8 cellular contexts compared by ENCODE assay signal in genomic region chr19:15101479-15102082, GRCh38. TPM values are rescaled to one million over a fixed set of nuclear protein-coding genes. Genes with fewer than 3 reads are reported as not detected.
DNase-seq lines count a peak whose midpoint lies in the region; ATAC-seq and TF ChIP-seq lines count a peak whose summit lies in the region.

No MANE protein-coding gene starts in this region.

- CTCF ChIA-PET in mammary epithelial cell (lab: Charles Lee; ENCODE audit: low non-redundant PET): interaction anchor here (0.5 to 1.1 kb wide), 6 partner anchors 9 to 455 kb away, joined by 3 to 40 read pairs (median 12); no protein-coding TSS in a partner anchor

- H3K27ac ChIP-seq in GM23248 (no peak overlapping the region), mammary epithelial cell (ENCODE audit: insufficient read depth, low read depth, low read length) (no peak overlapping the region), lower lobe of right lung (peak overlapping the region; percentile 31), tibial artery (no peak overlapping the region)

- H3K9me3 ChIP-seq in GM23248 (ENCODE audit: low read depth): no peaks in the 10 kb centered on the region
- no peaks in the 10 kb centered on the region for H3K9me3 ChIP-seq in mammary epithelial cell (replicated peaks; ENCODE audit: insufficient read depth, low read length)
- H3K9me3 ChIP-seq in lower lobe of right lung: peaks cover 5% of the 10 kb centered on the region
- H3K9me3 ChIP-seq in tibial artery: peaks cover 6 to 14% (median 7%) of the 10 kb centered on the region in 3 donors

- no peaks in the 10 kb centered on the region for H4K20me1 ChIP-seq in GM23248 (ENCODE audit: insufficient read depth)
- no peaks in the 10 kb centered on the region for H4K20me1 ChIP-seq in mammary epithelial cell (ENCODE audit: insufficient read depth, low read length)

- H3K36me3 ChIP-seq in GM23248 (ENCODE audit: low read depth) (no peaks in the 10 kb centered on the region), mammary epithelial cell (ENCODE audit: insufficient read depth, low read length) (no peaks in the 10 kb centered on the region), lower lobe of right lung (no peaks in the 10 kb centered on the region), tibial artery (no peaks in the 10 kb centered on the region)

- peak; percentile 68 to 80 for ATAC-seq in lower lobe of right lung

- H3K4me1 Mint-ChIP-seq in T-helper 2 cell treated with Interferon-gamma antibody and Interleukin-4, amounts not matched to agents 5 μg/mL and 100 μg/mL, for 36 hours (ENCODE audit: low read depth): peaks cover under 1% of the 10 kb centered on the region

- H3F3A ChIP-seq in GM23248 (ENCODE audit: insufficient read depth): no peaks in the 10 kb centered on the region

- H3K4me3 Mint-ChIP-seq in T-helper 2 cell treated with Interferon-gamma antibody and Interleukin-4, amounts not matched to agents 5 μg/mL and 100 μg/mL, for 36 hours: no peak overlapping the region

- intact Hi-C loops in mammary epithelial cell (cut with micrococcal nuclease) (loop anchor here (1.0 kb wide), 1 partner anchor 49 kb away; no protein-coding TSS in a partner anchor), lower lobe of right lung (cut with DNase I) (no loop called here), tibial artery (cut with DNase I; ENCODE audit: low total_unique reads) (loop anchor here (5.0 kb wide), 1 partner anchor 46 kb away; no protein-coding TSS in a partner anchor)

- no peak overlapping the region for H3K9ac ChIP-seq in GM23248
- no peak overlapping the region for H3K9ac ChIP-seq in mammary epithelial cell (ENCODE audit: insufficient read depth, low read length)

- peaks cover 22% of the 10 kb centered on the region for H3K9me3 Mint-ChIP-seq in T-helper 2 cell treated with Interferon-gamma antibody and Interleukin-4, amounts not matched to agents 5 μg/mL and 100 μg/mL, for 36 hours

- H3K79me2 ChIP-seq in GM23248 (ENCODE audit: insufficient read depth) (0 out of 2 replicates have a peak, but pooled peaks cover under 1% of the 10 kb centered on the region), mammary epithelial cell (ENCODE audit: insufficient read depth, low read length) (peaks cover under 1% of the 10 kb centered on the region)

- dilution Hi-C loops in mammary epithelial cell (cut with HindIII; ENCODE audit: low sequenced_read_pairs): loop anchor here (5.0 kb wide), 1 partner anchor 74 kb away; no protein-coding TSS in a partner anchor

- no TSS peak for BruUV-seq in mammary epithelial cell (replicated peaks; lab: Mats Ljungman, UMichigan)

- H3K4me3 ChIP-seq in GM23248: no peak overlapping the region
- H3K4me3 ChIP-seq in mammary epithelial cell (replicated peaks in 1 of 3; ENCODE audit: insufficient read depth in 1 of 3, low read depth in 2 of 3, low read length in 3 of 3): no peak overlapping the region
- no peak overlapping the region for H3K4me3 ChIP-seq in lower lobe of right lung
- H3K4me3 ChIP-seq in tibial artery: no peak overlapping the region

- H3K4me1 ChIP-seq in GM23248 (ENCODE audit: insufficient read depth) (no peaks in the 10 kb centered on the region), mammary epithelial cell (ENCODE audit: insufficient read depth, low read length) (peaks cover 3% of the 10 kb centered on the region), lower lobe of right lung (peaks cover 2% of the 10 kb centered on the region), tibial artery (peaks cover 0 to 4% (median 0%) of the 10 kb centered on the region in 4 donors)

- H3K27me3 Mint-ChIP-seq in T-helper 2 cell treated with Interferon-gamma antibody and Interleukin-4, amounts not matched to agents 5 μg/mL and 100 μg/mL, for 36 hours (ENCODE audit: low read depth): peaks cover 11% of the 10 kb centered on the region

- TF ChIP-seq CTCF in AG09319 (IDR thresholded peaks at IDR 0.05; ENCODE audit: low read depth, low read length) (peak; percentile 67), mammary epithelial cell (conservative IDR thresholded peaks at IDR 0.05 in 1 of 2, IDR thresholded peaks at IDR 0.05 in 1 of 2; ENCODE audit: extremely low read depth in 1 of 2, insufficient read depth in 1 of 2, low read depth in 1 of 2, low read length in 2 of 2) (peak; percentile 74 to 76), lower lobe of right lung (IDR thresholded peaks at IDR 0.05) (peak; percentile 74), tibial artery (IDR thresholded peaks at IDR 0.05) (peak; percentile 64 to 65)

- H2AFZ ChIP-seq in GM23248 (no peak overlapping the region), mammary epithelial cell (ENCODE audit: low read depth, low read length) (no peak overlapping the region)

- H3K36me3 Mint-ChIP-seq in T-helper 2 cell treated with Interferon-gamma antibody and Interleukin-4, amounts not matched to agents 5 μg/mL and 100 μg/mL, for 36 hours (ENCODE audit: low read depth): no peaks in the 10 kb centered on the region

- DNase-seq in AG09319 (ENCODE audit: extremely low read depth, low read depth) (no peak), GM23248 (peak; percentile 52), mammary epithelial cell (peak; percentile 26), lower lobe of right lung (no peak), tibial artery (no peak), NCI-H187 (lab: John Stamatoyannopoulos, UW) (no peak), COR-L47 (lab: John Stamatoyannopoulos, UW) (no peak)
- DNase-seq in T-helper 2 cell treated with Interferon-gamma antibody and Interleukin-4, amounts not matched to agents 5 μg/mL and 100 μg/mL, for 36 hours (ENCODE audit: low spot score): peak; percentile 21

- H3K27ac Mint-ChIP-seq in T-helper 2 cell treated with Interferon-gamma antibody and Interleukin-4, amounts not matched to agents 5 μg/mL and 100 μg/mL, for 36 hours: no peak overlapping the region

- H3K9me2 ChIP-seq in GM23248 (ENCODE audit: insufficient read depth): no peaks in the 10 kb centered on the region

- in situ Hi-C loops in GM23248 (cut with MboI): no loop called here
- in situ Hi-C loops in mammary epithelial cell (cut with MboI; ENCODE audit: low sequenced_read_pairs in 2 of 2): no loop called here

- 63 to 67% methylated on average over 3 of the region's 3 CpGs for WGBS in GM23248 (ENCODE audit: low coverage in 1 of 2, low lambda C conversion rate in 2 of 2, missing lambda C conversion rate in 2 of 2), 2 experiments
- WGBS in mammary epithelial cell (ENCODE audit: low coverage, missing lambda C conversion rate): 73% methylated on average over 3 of the region's 3 CpGs

- no peak overlapping the region for H3K4me2 ChIP-seq in GM23248 (ENCODE audit: unreplicated experiment)
- no peak overlapping the region for H3K4me2 ChIP-seq in mammary epithelial cell (ENCODE audit: insufficient read depth, low read depth, low read length)

- no peaks in the 10 kb centered on the region for H3K27me3 ChIP-seq in GM23248 (replicated peaks; ENCODE audit: insufficient read depth)
- no peaks in the 10 kb centered on the region for H3K27me3 ChIP-seq in mammary epithelial cell (ENCODE audit: insufficient read depth, low read length)
- no peaks in the 10 kb centered on the region for H3K27me3 ChIP-seq in lower lobe of right lung (ENCODE audit: low read depth)
- H3K27me3 ChIP-seq in tibial artery: no peaks in the 10 kb centered on the region

RNA-seq across cellular contexts. Expression of gene SYDE1, which starts 5.6 kb away (rescaled TPM):
- 104 and 113 TPM in 2 replicates for total RNA-seq in GM23248 (2014; rRNA removed; shearing (Covaris generic))
- polyA plus RNA-seq in GM23248 (2016; fragmentation: Nextera tagmentation; extraction: Ambion mirVana) (15.6 and 16.2 TPM in 2 replicates), mammary epithelial cell (17.3 TPM)
- total RNA-seq in mammary epithelial cell (10 to 100 TPM; 10.7 to 11.0 TPM), lower lobe of right lung (20.8 TPM)
- polyA minus RNA-seq in mammary epithelial cell: 17.7 TPM

RNA-seq across cellular contexts. Expression of gene OR1I1, which starts 19.6 kb away (rescaled TPM):
- not detected in 2 replicates for total RNA-seq in GM23248 (2014; rRNA removed; shearing (Covaris generic))
- polyA plus RNA-seq in GM23248 (2016; fragmentation: Nextera tagmentation; extraction: Ambion mirVana) (not detected in 2 replicates), mammary epithelial cell (not detected)
- total RNA-seq in mammary epithelial cell (not detected), lower lobe of right lung (not detected)
- not detected for polyA minus RNA-seq in mammary epithelial cell

RNA-seq across cellular contexts. Expression of gene CASP14, which starts 52.3 kb away (rescaled TPM):
- not detected in 2 replicates for total RNA-seq in GM23248 (2014; rRNA removed; shearing (Covaris generic))
- polyA plus RNA-seq in GM23248 (2016; fragmentation: Nextera tagmentation; extraction: Ambion mirVana): not detected in 2 replicates
- total RNA-seq in mammary epithelial cell: 10 to 100 TPM in 1 of 2 donors, 1 to 10 TPM in 1; 2.2 to 27.6 TPM
- 207 TPM for polyA plus RNA-seq in mammary epithelial cell
- 136 TPM for polyA minus RNA-seq in mammary epithelial cell
- total RNA-seq in lower lobe of right lung: not detected

Comparison
In these comparisons a context has a peak if more than half of its experiments do, and no peak if none do; other contexts are left out.
1. DNase-seq: peak in GM23248 (single experiment), T-helper 2 cell treated with Interferon-gamma antibody and Interleukin-4, amounts not matched to agents 5 μg/mL and 100 μg/mL, for 36 hours (single experiment) and mammary epithelial cell (single experiment); none in AG09319 (single experiment), lower lobe of right lung (single experiment), tibial artery (0 of 2), NCI-H187 (0 of 2) and COR-L47 (single experiment).
2. Peak in every context shown above with its lines, with median percentiles within 50 percentile points of each other: CTCF ChIP-seq.